6 cellular contexts compared by ENCODE assay signal in the genomic region with DNA sequence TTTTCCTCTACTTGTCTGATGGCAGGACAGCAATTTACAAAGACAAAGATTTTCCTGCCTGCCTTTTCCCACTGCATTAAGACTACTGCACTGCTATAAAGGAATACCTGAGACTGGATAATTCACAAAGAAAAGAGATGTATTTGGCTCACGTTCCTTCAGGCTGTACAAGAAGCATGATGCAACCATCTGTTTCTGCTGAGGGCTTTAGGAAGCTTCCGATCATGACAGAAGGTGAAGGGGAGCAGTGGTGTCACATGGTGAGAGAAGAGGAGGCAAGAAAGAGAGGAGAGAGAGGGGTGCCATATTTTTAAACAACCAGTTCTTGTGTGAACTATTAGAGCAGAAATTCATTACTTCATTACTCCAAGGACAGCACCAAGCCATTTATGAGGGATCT.
"Had no signal": no experiment of that assay in that cellular context is flagged by ENCODE, and none has a peak within 500 bp of the region (broad histone marks: within the 10 kb centered on the region; RNA-seq: fewer than 3 reads in every experiment).

No MANE protein-coding gene starts in this region.

- DNase-seq: H7, HCEC 1CT, IMR-90, KBM-7 had no signal

- H3K4me3 Mint-ChIP-seq: GM23338 had no signal

- ATAC-seq: GM23338 had no signal

- H2AFZ ChIP-seq: GM23338 had no signal

- H3K4me2 ChIP-seq: GM23338 had no signal

- FAIRE-seq: HTR-8/SVneo had no signal

- H3K27ac Mint-ChIP-seq: GM23338 had no signal

- H3K4me3 ChIP-seq: GM23338 had no signal
